8 cellular contexts compared by ENCODE assay signal in genomic region chr13:71867101-71867814, GRCh38. TPM values are rescaled to one million over a fixed set of nuclear protein-coding genes. Genes with fewer than 3 reads are reported as not detected.
DNase-seq lines count a peak whose midpoint lies in the region; ATAC-seq and TF ChIP-seq lines count a peak whose summit lies in the region.

TSS of gene DACH1 (minus strand) at chr13:71867204.

- ATAC-seq in HG02943 (IDR thresholded peaks at IDR 0.05; ENCODE audit: low read depth, unreplicated experiment) (peak; percentile 65), omental fat pad (ENCODE audit: low FRiP score) (peak; percentile 36)
- ATAC-seq in activated naive CD8-positive, alpha-beta T cell treated with anti-CD3 and anti-CD28 coated beads, Interleukin-2, amount 50 U/mL, for 24 hours = peak; percentile 67

- peaks cover 3% of the 10 kb centered on the region for H3K4me1 ChIP-seq in cardiac muscle cell (ENCODE audit: low read depth)

- no peaks in the 10 kb centered on the region for H3K9me3 Mint-ChIP-seq in activated naive CD8-positive, alpha-beta T cell treated with anti-CD3 and anti-CD28 coated beads, Interleukin-2, amount 50 U/mL, for 24 hours

- H3K9me3 ChIP-seq in cardiac muscle cell (ENCODE audit: low read depth) = no peaks in the 10 kb centered on the region

- DNase-seq in SIG-M5 treated with dmso at 0.1 percent for 504 hours (lab: John Stamatoyannopoulos, UW; ENCODE audit: unreplicated experiment) (peak; percentile 75), SIG-M5 (lab: John Stamatoyannopoulos, UW) (no peak), NCI-H345 (lab: John Stamatoyannopoulos, UW) (peak; percentile 71), cardiac muscle cell (ENCODE audit: low read depth in 1 of 2, low spot score in 1 of 2) (peak; percentile 64 to 73), omental fat pad (ENCODE audit: low spot score) (no peak)
- DNase-seq in activated naive CD8-positive, alpha-beta T cell treated with anti-CD3 and anti-CD28 coated beads, Interleukin-2, amount 50 U/mL, for 24 hours = peak; percentile 10
- DNase-seq in stimulated activated CD4-positive, alpha-beta T cell treated with anti-CD3 and anti-CD28 coated beads, Interleukin-2, amount 100 ng/mL, for 48 hours = no peak

- H3K36me3 Mint-ChIP-seq in activated naive CD8-positive, alpha-beta T cell treated with anti-CD3 and anti-CD28 coated beads, Interleukin-2, amount 50 U/mL, for 24 hours (ENCODE audit: low read depth) = no peaks in the 10 kb centered on the region

- peak within 1 kb of the TSS; percentile 92 for H3K4me3 ChIP-seq in cardiac muscle cell

- H3K27me3 Mint-ChIP-seq in activated naive CD8-positive, alpha-beta T cell treated with anti-CD3 and anti-CD28 coated beads, Interleukin-2, amount 50 U/mL, for 24 hours = peaks cover 60% of the 10 kb centered on the region

- H3K27me3 ChIP-seq in cardiac muscle cell = peaks cover 74% of the 10 kb centered on the region

- TF ChIP-seq CTCF in cardiac muscle cell (IDR thresholded peaks at IDR 0.05; ENCODE audit: low read depth, low read length) (no peak), omental fat pad (IDR thresholded peaks at IDR 0.05) (no peak)

- no peak within 1 kb of the TSS for H3K27ac Mint-ChIP-seq in activated naive CD8-positive, alpha-beta T cell treated with anti-CD3 and anti-CD28 coated beads, Interleukin-2, amount 50 U/mL, for 24 hours

- no peak within 1 kb of the TSS for H3K27ac ChIP-seq in cardiac muscle cell

- peak within 1 kb of the TSS; percentile 73 for H3K4me3 Mint-ChIP-seq in activated naive CD8-positive, alpha-beta T cell treated with anti-CD3 and anti-CD28 coated beads, Interleukin-2, amount 50 U/mL, for 24 hours

- H3K36me3 ChIP-seq in cardiac muscle cell = no peaks in the 10 kb centered on the region

- peaks cover 19% of the 10 kb centered on the region for H3K4me1 Mint-ChIP-seq in activated naive CD8-positive, alpha-beta T cell treated with anti-CD3 and anti-CD28 coated beads, Interleukin-2, amount 50 U/mL, for 24 hours

RNA-seq across cellular contexts. Expression of gene DACH1, which starts in this region (rescaled TPM):
- total RNA-seq in cardiac muscle cell (3.7 TPM in 2 replicates), omental fat pad (10 to 100 TPM in 1 of 4 donors, 1 to 10 TPM in 3; 1.1 to 10.4 (median 2.8) TPM)
- 2.9 and 3.5 TPM in 2 replicates for polyA plus RNA-seq in cardiac muscle cell

Comparison
In these comparisons a context has a peak if more than half of its experiments do, and no peak if none do; other contexts are left out.
1. DNase-seq: peak in SIG-M5 treated with dmso at 0.1 percent for 504 hours (single experiment), NCI-H345 (single experiment), activated naive CD8-positive, alpha-beta T cell treated with anti-CD3 and anti-CD28 coated beads, Interleukin-2, amount 50 U/mL, for 24 hours (single experiment) and cardiac muscle cell (2 of 2); none in SIG-M5 (single experiment), omental fat pad (single experiment) and stimulated activated CD4-positive, alpha-beta T cell treated with anti-CD3 and anti-CD28 coated beads, Interleukin-2, amount 100 ng/mL, for 48 hours (0 of 2).
2. Peak in every context shown above with its lines, with median percentiles within 50 percentile points of each other: ATAC-seq.